8 cellular contexts compared by ENCODE assay signal in genomic region chr22:38085501-38085900, GRCh38. TPM values are rescaled to one million over a fixed set of nuclear protein-coding genes. Genes with fewer than 3 reads are reported as not detected.
"Had no signal": no experiment of that assay in that cellular context is flagged by ENCODE, and none has a peak within 500 bp of the region (broad histone marks: within the 10 kb centered on the region; RNA-seq: fewer than 3 reads in every experiment).

No MANE protein-coding gene starts in this region.

- H2AFZ ChIP-seq: GM23338 had no signal

- H3K4me2 ChIP-seq: GM23338 had no signal

- FAIRE-seq: H1, H54, HepG2, K562 had no signal

- H3K4me3 ChIP-seq: GM23338, K562 had no signal

- DNase-seq: HCEC 1CT had no signal

- ATAC-seq: GM23338, HepG2, K562 had no signal

- H3K27ac ChIP-seq: HL-60 had no signal

RNA-seq across cellular contexts. Expression of gene SLC16A8, which starts 1.5 kb away (rescaled TPM):
- total RNA-seq: H1, HepG2, HT1080, K562 had no signal
- polyA plus RNA-seq: HepG2, K562 had no signal

RNA-seq across cellular contexts. Expression of gene BAIAP2L2, which starts 25.0 kb away (rescaled TPM):
- total RNA-seq: HT1080 had no signal
